In the genomic region with DNA sequence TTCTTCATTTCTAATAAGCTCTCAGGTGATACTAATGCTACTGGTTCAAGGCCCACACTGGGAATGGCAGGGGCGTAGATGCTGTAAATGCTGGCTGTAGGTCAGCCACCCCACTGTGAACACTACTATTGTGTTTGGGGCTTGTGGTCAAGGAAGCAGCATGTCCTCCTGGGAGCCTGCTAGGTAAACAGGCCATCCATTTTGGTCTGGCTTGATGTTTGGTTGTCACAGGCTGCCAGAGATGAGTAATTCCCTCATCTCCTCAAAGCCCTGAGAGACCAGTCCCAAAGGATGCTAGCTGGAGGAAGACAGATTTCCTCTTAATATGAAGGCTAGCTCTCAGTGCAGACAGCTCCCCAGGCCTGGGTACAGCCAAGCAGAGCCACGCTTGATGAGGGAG, we compare ENCODE assay signal across 1 cellular context.
TF ChIP-seq lines count a peak whose summit lies in the region.

No MANE protein-coding gene starts in this region.

TF ChIP-seq in WTC11, 78 proteins besides CTCF, POLR2A, EP300 and RAD21 (continued from another document):
- TF ChIP-seq, protein P1, sequence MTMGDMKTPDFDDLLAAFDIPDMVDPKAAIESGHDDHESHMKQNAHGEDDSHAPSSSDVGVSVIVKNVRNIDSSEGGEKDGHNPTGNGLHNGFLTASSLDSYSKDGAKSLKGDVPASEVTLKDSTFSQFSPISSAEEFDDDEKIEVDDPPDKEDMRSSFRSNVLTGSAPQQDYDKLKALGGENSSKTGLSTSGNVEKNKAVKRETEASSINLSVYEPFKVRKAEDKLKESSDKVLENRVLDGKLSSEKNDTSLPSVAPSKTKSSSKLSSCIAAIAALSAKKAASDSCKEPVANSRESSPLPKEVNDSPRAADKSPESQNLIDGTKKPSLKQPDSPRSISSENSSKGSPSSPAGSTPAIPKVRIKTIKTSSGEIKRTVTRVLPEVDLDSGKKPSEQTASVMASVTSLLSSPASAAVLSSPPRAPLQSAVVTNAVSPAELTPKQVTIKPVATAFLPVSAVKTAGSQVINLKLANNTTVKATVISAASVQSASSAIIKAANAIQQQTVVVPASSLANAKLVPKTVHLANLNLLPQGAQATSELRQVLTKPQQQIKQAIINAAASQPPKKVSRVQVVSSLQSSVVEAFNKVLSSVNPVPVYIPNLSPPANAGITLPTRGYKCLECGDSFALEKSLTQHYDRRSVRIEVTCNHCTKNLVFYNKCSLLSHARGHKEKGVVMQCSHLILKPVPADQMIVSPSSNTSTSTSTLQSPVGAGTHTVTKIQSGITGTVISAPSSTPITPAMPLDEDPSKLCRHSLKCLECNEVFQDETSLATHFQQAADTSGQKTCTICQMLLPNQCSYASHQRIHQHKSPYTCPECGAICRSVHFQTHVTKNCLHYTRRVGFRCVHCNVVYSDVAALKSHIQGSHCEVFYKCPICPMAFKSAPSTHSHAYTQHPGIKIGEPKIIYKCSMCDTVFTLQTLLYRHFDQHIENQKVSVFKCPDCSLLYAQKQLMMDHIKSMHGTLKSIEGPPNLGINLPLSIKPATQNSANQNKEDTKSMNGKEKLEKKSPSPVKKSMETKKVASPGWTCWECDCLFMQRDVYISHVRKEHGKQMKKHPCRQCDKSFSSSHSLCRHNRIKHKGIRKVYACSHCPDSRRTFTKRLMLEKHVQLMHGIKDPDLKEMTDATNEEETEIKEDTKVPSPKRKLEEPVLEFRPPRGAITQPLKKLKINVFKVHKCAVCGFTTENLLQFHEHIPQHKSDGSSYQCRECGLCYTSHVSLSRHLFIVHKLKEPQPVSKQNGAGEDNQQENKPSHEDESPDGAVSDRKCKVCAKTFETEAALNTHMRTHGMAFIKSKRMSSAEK (CRISPR knock-in tag; IDR thresholded peaks at IDR 0.05; ENCODE audit: borderline replicate concordance), result no peak
- TF ChIP-seq, protein P2, sequence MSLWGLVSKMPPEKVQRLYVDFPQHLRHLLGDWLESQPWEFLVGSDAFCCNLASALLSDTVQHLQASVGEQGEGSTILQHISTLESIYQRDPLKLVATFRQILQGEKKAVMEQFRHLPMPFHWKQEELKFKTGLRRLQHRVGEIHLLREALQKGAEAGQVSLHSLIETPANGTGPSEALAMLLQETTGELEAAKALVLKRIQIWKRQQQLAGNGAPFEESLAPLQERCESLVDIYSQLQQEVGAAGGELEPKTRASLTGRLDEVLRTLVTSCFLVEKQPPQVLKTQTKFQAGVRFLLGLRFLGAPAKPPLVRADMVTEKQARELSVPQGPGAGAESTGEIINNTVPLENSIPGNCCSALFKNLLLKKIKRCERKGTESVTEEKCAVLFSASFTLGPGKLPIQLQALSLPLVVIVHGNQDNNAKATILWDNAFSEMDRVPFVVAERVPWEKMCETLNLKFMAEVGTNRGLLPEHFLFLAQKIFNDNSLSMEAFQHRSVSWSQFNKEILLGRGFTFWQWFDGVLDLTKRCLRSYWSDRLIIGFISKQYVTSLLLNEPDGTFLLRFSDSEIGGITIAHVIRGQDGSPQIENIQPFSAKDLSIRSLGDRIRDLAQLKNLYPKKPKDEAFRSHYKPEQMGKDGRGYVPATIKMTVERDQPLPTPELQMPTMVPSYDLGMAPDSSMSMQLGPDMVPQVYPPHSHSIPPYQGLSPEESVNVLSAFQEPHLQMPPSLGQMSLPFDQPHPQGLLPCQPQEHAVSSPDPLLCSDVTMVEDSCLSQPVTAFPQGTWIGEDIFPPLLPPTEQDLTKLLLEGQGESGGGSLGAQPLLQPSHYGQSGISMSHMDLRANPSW (CRISPR knock-in tag; conservative IDR thresholded peaks at IDR 0.05; ENCODE audit: low read depth), result no peak
- TF ChIP-seq, protein P3, sequence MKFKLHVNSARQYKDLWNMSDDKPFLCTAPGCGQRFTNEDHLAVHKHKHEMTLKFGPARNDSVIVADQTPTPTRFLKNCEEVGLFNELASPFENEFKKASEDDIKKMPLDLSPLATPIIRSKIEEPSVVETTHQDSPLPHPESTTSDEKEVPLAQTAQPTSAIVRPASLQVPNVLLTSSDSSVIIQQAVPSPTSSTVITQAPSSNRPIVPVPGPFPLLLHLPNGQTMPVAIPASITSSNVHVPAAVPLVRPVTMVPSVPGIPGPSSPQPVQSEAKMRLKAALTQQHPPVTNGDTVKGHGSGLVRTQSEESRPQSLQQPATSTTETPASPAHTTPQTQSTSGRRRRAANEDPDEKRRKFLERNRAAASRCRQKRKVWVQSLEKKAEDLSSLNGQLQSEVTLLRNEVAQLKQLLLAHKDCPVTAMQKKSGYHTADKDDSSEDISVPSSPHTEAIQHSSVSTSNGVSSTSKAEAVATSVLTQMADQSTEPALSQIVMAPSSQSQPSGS (CRISPR knock-in tag; IDR thresholded peaks at IDR 0.05; ENCODE audit: borderline replicate concordance, low read depth), result no peak
- TF ChIP-seq KAT7 (CRISPR knock-in tag; IDR thresholded peaks at IDR 0.05; ENCODE audit: borderline replicate concordance) (no peak), NFATC4 (CRISPR knock-in tag; IDR thresholded peaks at IDR 0.05) (no peak), NFE2L1 (CRISPR knock-in tag; IDR thresholded peaks at IDR 0.05) (no peak), RORB (CRISPR knock-in tag; IDR thresholded peaks at IDR 0.05) (no peak)
- TF ChIP-seq, protein P4, sequence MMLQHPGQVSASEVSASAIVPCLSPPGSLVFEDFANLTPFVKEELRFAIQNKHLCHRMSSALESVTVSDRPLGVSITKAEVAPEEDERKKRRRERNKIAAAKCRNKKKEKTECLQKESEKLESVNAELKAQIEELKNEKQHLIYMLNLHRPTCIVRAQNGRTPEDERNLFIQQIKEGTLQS (CRISPR knock-in tag; conservative IDR thresholded peaks at IDR 0.05), result no peak
- TF ChIP-seq, protein P5, sequence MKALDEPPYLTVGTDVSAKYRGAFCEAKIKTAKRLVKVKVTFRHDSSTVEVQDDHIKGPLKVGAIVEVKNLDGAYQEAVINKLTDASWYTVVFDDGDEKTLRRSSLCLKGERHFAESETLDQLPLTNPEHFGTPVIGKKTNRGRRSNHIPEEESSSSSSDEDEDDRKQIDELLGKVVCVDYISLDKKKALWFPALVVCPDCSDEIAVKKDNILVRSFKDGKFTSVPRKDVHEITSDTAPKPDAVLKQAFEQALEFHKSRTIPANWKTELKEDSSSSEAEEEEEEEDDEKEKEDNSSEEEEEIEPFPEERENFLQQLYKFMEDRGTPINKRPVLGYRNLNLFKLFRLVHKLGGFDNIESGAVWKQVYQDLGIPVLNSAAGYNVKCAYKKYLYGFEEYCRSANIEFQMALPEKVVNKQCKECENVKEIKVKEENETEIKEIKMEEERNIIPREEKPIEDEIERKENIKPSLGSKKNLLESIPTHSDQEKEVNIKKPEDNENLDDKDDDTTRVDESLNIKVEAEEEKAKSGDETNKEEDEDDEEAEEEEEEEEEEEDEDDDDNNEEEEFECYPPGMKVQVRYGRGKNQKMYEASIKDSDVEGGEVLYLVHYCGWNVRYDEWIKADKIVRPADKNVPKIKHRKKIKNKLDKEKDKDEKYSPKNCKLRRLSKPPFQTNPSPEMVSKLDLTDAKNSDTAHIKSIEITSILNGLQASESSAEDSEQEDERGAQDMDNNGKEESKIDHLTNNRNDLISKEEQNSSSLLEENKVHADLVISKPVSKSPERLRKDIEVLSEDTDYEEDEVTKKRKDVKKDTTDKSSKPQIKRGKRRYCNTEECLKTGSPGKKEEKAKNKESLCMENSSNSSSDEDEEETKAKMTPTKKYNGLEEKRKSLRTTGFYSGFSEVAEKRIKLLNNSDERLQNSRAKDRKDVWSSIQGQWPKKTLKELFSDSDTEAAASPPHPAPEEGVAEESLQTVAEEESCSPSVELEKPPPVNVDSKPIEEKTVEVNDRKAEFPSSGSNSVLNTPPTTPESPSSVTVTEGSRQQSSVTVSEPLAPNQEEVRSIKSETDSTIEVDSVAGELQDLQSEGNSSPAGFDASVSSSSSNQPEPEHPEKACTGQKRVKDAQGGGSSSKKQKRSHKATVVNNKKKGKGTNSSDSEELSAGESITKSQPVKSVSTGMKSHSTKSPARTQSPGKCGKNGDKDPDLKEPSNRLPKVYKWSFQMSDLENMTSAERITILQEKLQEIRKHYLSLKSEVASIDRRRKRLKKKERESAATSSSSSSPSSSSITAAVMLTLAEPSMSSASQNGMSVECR (CRISPR knock-in tag; IDR thresholded peaks at IDR 0.05; ENCODE audit: borderline replicate concordance), result no peak
